In the genomic region with DNA sequence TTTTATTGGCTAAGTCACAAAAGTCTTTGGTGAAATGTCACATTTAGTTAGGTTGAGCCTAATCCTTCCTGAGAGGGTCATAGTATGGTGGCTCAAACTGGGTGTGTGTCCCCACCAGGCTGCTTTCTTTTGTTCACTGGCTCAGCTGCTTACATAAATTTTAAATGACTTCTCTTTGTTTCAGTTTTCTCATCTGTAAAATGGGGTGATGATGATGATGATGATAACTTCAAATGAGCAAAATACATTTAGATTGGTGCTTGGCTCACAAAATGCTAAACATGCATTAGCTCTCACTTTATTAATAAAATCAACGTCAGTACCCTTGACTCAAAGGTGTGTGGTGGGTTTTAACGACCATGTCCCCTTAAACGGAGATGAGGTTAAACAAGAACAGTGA, we compare ENCODE assay signal across 23 cellular contexts.
"Had no signal": no experiment of that assay in that cellular context is flagged by ENCODE, and none has a peak within 500 bp of the region (broad histone marks: within the 10 kb centered on the region; RNA-seq: fewer than 3 reads in every experiment).

No MANE protein-coding gene starts in this region.

- ATAC-seq: effector memory CD8-positive, alpha-beta T cell; foreskin keratinocyte; left cardiac atrium; lower lobe of right lung; naive thymus-derived CD4-positive, alpha-beta T cell; upper lobe of right lung had no signal

- H3K9me3 Mint-ChIP-seq: effector memory CD8-positive, alpha-beta T cell; naive thymus-derived CD4-positive, alpha-beta T cell; nephron progenitor cell had no signal

- H3K36me3 ChIP-seq: esophagus squamous epithelium, left ventricle myocardium inferior, lower lobe of right lung, spleen, stomach, thyroid gland, upper lobe of right lung, vagina had no signal

- H3K4me3 Mint-ChIP-seq: effector memory CD8-positive, alpha-beta T cell; naive thymus-derived CD4-positive, alpha-beta T cell; nephron progenitor cell had no signal

- H3K27me3 ChIP-seq: esophagus squamous epithelium, foreskin keratinocyte, hepatocyte, spleen, stomach, thyroid gland, upper lobe of right lung, vagina had no signal

- H2AFZ ChIP-seq: hepatocyte had no signal

- DNase-seq: effector memory CD8-positive, alpha-beta T cell; esophagus squamous epithelium; foreskin keratinocyte; head of caudate nucleus; kidney; left cardiac atrium; left ventricle myocardium inferior; lower lobe of right lung; mesendoderm; naive thymus-derived CD4-positive, alpha-beta T cell; nephron progenitor cell; posterior cingulate gyrus; right cardiac atrium; spleen; stimulated activated CD4-positive, alpha-beta T cell treated with anti-CD3 and anti-CD28 coated beads, Interleukin-15, amount 100 ng/mL, for 24 hours; stimulated activated CD4-positive, alpha-beta T cell treated with anti-CD3 and anti-CD28 coated beads, Interleukin-1b, Interleukin-23, amount 100 ng/mL, for 48 hours; stimulated activated CD4-positive, alpha-beta T cell treated with anti-CD3 and anti-CD28 coated beads, Interleukin-4, amount 100 ng/mL, for 24 hours; stimulated activated naive CD4-positive, alpha-beta T cell; stomach; thyroid gland; upper lobe of right lung had no signal

- H3K27me3 Mint-ChIP-seq: effector memory CD8-positive, alpha-beta T cell had no signal

- H3K27ac Mint-ChIP-seq: effector memory CD8-positive, alpha-beta T cell; naive thymus-derived CD4-positive, alpha-beta T cell had no signal

- H3K4me1 ChIP-seq: left ventricle myocardium inferior, lower lobe of right lung, spleen, upper lobe of right lung, vagina had no signal

- H3K9me3 ChIP-seq: esophagus squamous epithelium, left ventricle myocardium inferior, lower lobe of right lung, spleen, stomach, thyroid gland, upper lobe of right lung, vagina had no signal

- H3K4me3 ChIP-seq: esophagus squamous epithelium, hepatocyte, left ventricle myocardium inferior, lower lobe of right lung, spleen, stomach, thyroid gland, upper lobe of right lung, vagina had no signal

- H3K79me2 ChIP-seq: hepatocyte had no signal

- H3K4me2 ChIP-seq: hepatocyte had no signal

- H3K27ac ChIP-seq: esophagus squamous epithelium, foreskin keratinocyte, hepatocyte, left ventricle myocardium inferior, lower lobe of right lung, spleen, stomach, thyroid gland, upper lobe of right lung, vagina had no signal

- H3K36me3 Mint-ChIP-seq: naive thymus-derived CD4-positive, alpha-beta T cell had no signal

- FAIRE-seq: kidney had no signal
